In the genomic region with DNA sequence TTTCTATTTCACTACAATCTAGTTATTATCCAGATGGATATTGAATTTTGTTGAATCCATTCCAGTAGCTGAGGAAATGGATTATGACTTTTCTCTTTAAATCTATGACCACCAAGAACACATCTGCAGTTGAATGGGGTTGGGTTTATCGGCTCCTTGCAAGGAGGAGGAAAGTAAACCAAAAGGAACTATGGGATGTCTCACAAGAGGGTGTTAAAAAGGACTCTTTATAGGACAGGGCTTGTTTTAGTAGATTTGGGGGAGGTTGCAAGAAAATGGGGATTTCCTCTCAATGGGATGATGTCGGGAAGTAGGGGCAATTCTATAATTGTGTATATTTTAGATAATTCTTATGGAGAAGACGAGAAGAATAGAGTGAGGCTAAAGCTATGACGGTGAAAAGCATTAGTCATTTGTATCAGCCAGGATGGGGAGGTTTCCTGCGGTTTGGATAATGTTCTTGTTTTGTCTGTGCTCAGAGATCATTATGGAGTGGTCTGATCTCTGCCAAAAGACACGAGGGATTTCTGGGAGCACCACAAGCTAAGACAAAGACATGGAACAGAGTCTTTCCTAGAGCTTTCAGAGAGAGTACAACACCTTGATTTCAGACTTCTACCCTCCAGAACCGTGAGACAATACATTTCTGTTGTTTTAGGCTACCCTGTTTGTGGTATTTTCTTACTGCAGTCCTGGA, we compare ENCODE assay signal across 1 cellular context.
TF ChIP-seq lines count a peak whose summit lies in the region.

No MANE protein-coding gene starts in this region.

TF ChIP-seq in endothelial cell of umbilical vein, 7 proteins besides CTCF, POLR2A, EP300 and RAD21:
- TF ChIP-seq GATA2 (IDR thresholded peaks at IDR 0.05; ENCODE audit: insufficient read depth, insufficient read length, low read depth, low read length) (peak; percentile 10), FOS (IDR thresholded peaks at IDR 0.05; ENCODE audit: borderline replicate concordance, insufficient read depth, low read length) (peak; percentile 60)
- TF ChIP-seq, protein P1, sequence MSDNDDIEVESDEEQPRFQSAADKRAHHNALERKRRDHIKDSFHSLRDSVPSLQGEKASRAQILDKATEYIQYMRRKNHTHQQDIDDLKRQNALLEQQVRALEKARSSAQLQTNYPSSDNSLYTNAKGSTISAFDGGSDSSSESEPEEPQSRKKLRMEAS (IDR thresholded peaks at IDR 0.05; ENCODE audit: insufficient read depth, insufficient read length) = no peak
